In genomic region chr1:61042679-61043009, GRCh38 we compare ENCODE assay signal across 8 cellular contexts. TPM values are rescaled to one million over a fixed set of nuclear protein-coding genes. Genes with fewer than 3 reads are reported as not detected.
A peak's percentile ranks its signal among the peaks of the same experiment; 100 is the strongest.
DNase-seq lines count a peak whose midpoint lies in the region; ATAC-seq and TF ChIP-seq lines count a peak whose summit lies in the region.

No MANE protein-coding gene starts in this region.

- H3K9ac ChIP-seq in mucosa of rectum (ENCODE audit: low read depth in 1 of 2, low read length in 2 of 2) = no peak overlapping the region

- no peak for ATAC-seq in Right ventricle myocardium superior (ENCODE audit: poor library complexity)
- no peak for ATAC-seq in upper lobe of right lung
- ATAC-seq in HG03460 (IDR thresholded peaks at IDR 0.05; ENCODE audit: unreplicated experiment) = no peak

- H3K27ac ChIP-seq in cardiac muscle cell (no peak overlapping the region), mucosa of rectum (ENCODE audit: low read depth in 2 of 2, low read length in 2 of 2) (no peak overlapping the region), upper lobe of right lung (peak overlapping the region; percentile 74)

- H3K27me3 ChIP-seq in cardiac muscle cell (peaks cover 47% of the 10 kb centered on the region), mucosa of rectum (ENCODE audit: control insufficient read depth in 2 of 2, insufficient read depth in 2 of 2, low read length in 2 of 2) (no peaks in the 10 kb centered on the region), upper lobe of right lung (peaks cover 2% of the 10 kb centered on the region)

- H3K4me1 ChIP-seq in cardiac muscle cell (ENCODE audit: low read depth) (no peaks in the 10 kb centered on the region), mucosa of rectum (ENCODE audit: control insufficient read depth in 2 of 2, insufficient read depth in 2 of 2, low read length in 2 of 2) (no peaks in the 10 kb centered on the region), upper lobe of right lung (no peaks in the 10 kb centered on the region)

- DNase-seq in cardiac muscle cell (ENCODE audit: low read depth in 1 of 2, low spot score in 1 of 2) (no peak), Right ventricle myocardium superior (no peak), cardiac fibroblast (ENCODE audit: low read depth in 2 of 2) (no peak), upper lobe of right lung (no peak), middle frontal gyrus (ENCODE audit: extremely low spot score, low spot score) (no peak)
- no peak for DNase-seq in activated CD8-positive, alpha-beta memory T cell treated with anti-CD3 and anti-CD28 coated beads for 24 hours

- intact Hi-C loops in Right ventricle myocardium superior (cut with DNase I) = loop anchor here (5.0 kb wide), 2 partner anchors 65 to 195 kb away; no protein-coding TSS in a partner anchor
- intact Hi-C loops in upper lobe of right lung (cut with DNase I) = no loop called here

- TF ChIP-seq CTCF in cardiac muscle cell (IDR thresholded peaks at IDR 0.05; ENCODE audit: low read depth, low read length) (no peak), cardiac fibroblast (IDR thresholded peaks at IDR 0.05; ENCODE audit: low read depth, low read length) (no peak), upper lobe of right lung (IDR thresholded peaks at IDR 0.05) (no peak)

- H3K36me3 ChIP-seq in cardiac muscle cell = no peaks in the 10 kb centered on the region
- H3K36me3 ChIP-seq in mucosa of rectum (ENCODE audit: control insufficient read depth in 2 of 2, insufficient read depth in 2 of 2, low read length in 2 of 2) = no peaks in the 10 kb centered on the region
- H3K36me3 ChIP-seq in upper lobe of right lung = no peaks in the 10 kb centered on the region

- H3K4me3 ChIP-seq in cardiac muscle cell (peak overlapping the region; percentile 4), cardiac fibroblast (replicated peaks in 1 of 2; ENCODE audit: low read depth in 2 of 2, low read length in 2 of 2) (peak overlapping the region; percentile 45 to 55), mucosa of rectum (ENCODE audit: low read length in 2 of 2) (peak overlapping the region; percentile 46 to 65), upper lobe of right lung (peak overlapping the region; percentile 47)

- H3K9me3 ChIP-seq in cardiac muscle cell (ENCODE audit: low read depth) (no peaks in the 10 kb centered on the region), mucosa of rectum (ENCODE audit: control insufficient read depth in 2 of 2, low read length in 2 of 2) (no peaks in the 10 kb centered on the region), upper lobe of right lung (no peaks in the 10 kb centered on the region)

RNA-seq across cellular contexts. Expression of gene NFIA, which starts 39.7 kb away (rescaled TPM):
- 12.0 and 14.9 TPM in 2 replicates for total RNA-seq in cardiac muscle cell
- 10.1 and 18.3 TPM in 2 replicates for polyA plus RNA-seq in cardiac muscle cell
- total RNA-seq in Right ventricle myocardium superior = 89.5 TPM
- total RNA-seq in upper lobe of right lung = 66.6 TPM

Comparison
In these comparisons a context has a peak if more than half of its experiments do, and no peak if none do; other contexts are left out.
1. H3K4me3 ChIP-seq: peak in every context shown above with its lines; median percentile 56 in mucosa of rectum; 50 in cardiac fibroblast; 47 in upper lobe of right lung; 4 in cardiac muscle cell.